Comparison of ENCODE assay signal across 22 cellular contexts in the genomic region with DNA sequence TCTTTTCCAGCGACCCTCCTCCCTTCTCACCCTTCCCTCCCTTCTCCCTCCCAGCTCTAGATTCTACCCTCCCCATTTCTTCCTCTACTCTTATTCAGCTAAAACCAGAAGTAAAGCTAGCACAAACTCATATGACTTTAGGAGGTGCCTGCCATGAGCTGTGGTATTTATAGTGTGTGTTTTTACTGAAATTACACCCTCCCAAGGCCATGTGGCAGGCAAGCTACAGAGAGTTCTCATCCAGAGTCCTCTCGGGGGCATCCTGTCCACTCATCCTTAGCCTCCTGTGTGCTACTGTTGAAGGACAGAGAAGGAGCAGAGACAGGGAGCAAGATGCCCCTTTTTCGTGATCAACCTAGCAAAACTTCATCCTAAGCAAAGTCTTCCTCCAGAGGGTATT. TPM values are rescaled to one million over a fixed set of nuclear protein-coding genes. Genes with fewer than 3 reads are reported as not detected.
"Had no signal": no experiment of that assay in that cellular context is flagged by ENCODE, and none has a peak within 500 bp of the region (broad histone marks: within the 10 kb centered on the region; RNA-seq: fewer than 3 reads in every experiment).

No MANE protein-coding gene starts in this region.

- H3K4me3 ChIP-seq: ascending aorta had no signal

- H3K27me3 ChIP-seq: ascending aorta had no signal

- ATAC-seq: T-helper 17 cell, WTC11 had no signal

- H3K36me3 ChIP-seq: ascending aorta had no signal

- H3K4me1 ChIP-seq: ascending aorta had no signal

- H3K27ac ChIP-seq: ascending aorta had no signal

- DNase-seq: activated CD4-positive, alpha-beta T cell treated with anti-CD3 and anti-CD28 coated beads for 48 hours; activated CD4-positive, alpha-beta T cell treated with anti-CD3 and anti-CD28 coated beads, Interleukin-2, amount 50 U/mL, for 4 hours; activated CD4-positive, CD25-positive, alpha-beta regulatory T cell treated with anti-CD3 and anti-CD28 coated beads, Interleukin-2, amount 50 U/mL, for 72 hours; activated effector memory CD4-positive, alpha-beta T cell treated with Interleukin-2 at 50 U/mL for 16 hours; activated naive CD4-positive, alpha-beta T cell; activated T-cell treated with anti-CD3 and anti-CD28 coated beads, Interleukin-2, amount 50 U/mL, for 24 hours; IMR-90; Kasumi-1; KBM-7; NCI-H1105 treated with DMSO at 0.1 percent for 48 hours; NCI-H1436 treated with DMSO at 0.1 percent for 48 hours; NCI-H187; NCI-H2081; NCI-H446; NCI-H524; SHP77 treated with DMSO at 0.1 percent for 48 hours; T-helper 17 cell; T-helper 9 cell had no signal

RNA-seq across cellular contexts. Expression of a gene that starts 7.4 kb away (rescaled TPM):
- total RNA-seq: activated CD8-positive, alpha-beta memory T cell treated with anti-CD3 and anti-CD28 coated beads for 36 hours; activated T-helper 1 cell treated with anti-CD3 and anti-CD28 coated beads, Interleukin-12 subunit alpha, Interleukin-12 subunit beta, Interleukin-2, Interleukin-4 antibody, amounts not matched to agents 30 ng/mL and 10 ng/mL and 1 ng/mL, durations not matched to agents 14 hours and 24 hours and 36 hours; IMR-90; T-helper 17 cell had no signal

RNA-seq across cellular contexts. Expression of a gene that starts 25.7 kb away (rescaled TPM):
- total RNA-seq: activated CD8-positive, alpha-beta memory T cell treated with anti-CD3 and anti-CD28 coated beads for 36 hours; activated T-helper 1 cell treated with anti-CD3 and anti-CD28 coated beads, Interleukin-12 subunit alpha, Interleukin-12 subunit beta, Interleukin-2, Interleukin-4 antibody, amounts not matched to agents 30 ng/mL and 10 ng/mL and 1 ng/mL, durations not matched to agents 14 hours and 24 hours and 36 hours; ascending aorta; T-helper 17 cell; WTC11 had no signal
